Comparison of ENCODE assay signal across 8 cellular contexts in the genomic region with DNA sequence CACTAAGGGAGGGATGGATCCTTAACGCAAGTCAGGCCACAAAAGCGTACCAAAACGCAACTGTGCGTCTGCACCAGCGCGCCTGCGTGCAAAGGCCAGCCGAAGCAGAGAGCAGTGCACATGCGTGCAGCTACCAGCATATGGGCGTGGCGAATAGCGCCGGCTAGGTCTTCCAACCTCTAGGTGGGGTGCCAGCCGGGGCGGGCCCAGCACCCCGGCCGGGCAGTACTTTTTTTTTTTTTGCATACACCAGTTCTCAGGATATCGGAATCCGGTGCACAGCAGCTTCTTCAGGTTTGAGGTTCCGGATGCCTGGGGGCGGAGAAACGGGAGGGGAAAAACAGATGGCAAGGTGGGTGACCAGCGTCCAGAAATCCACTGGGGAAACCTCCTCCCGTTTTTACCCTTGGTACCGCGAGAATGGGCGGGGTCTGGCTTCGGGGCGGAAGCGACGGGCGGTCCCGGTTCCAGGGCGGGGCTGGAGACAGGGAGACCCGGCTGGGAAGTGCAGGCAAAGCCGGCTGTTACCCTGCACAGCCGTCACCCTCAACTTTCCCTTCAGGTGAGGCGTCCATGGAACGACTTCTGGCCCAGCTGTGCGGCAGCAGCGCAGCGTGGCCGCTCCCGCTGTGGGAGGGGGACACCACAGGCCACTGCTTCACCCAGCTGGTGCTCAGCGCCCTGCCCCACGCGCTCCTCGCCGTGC. TPM values are rescaled to one million over a fixed set of nuclear protein-coding genes. Genes with fewer than 3 reads are reported as not detected.
A peak's percentile ranks its signal among the peaks of the same experiment; 100 is the strongest.
DNase-seq lines count a peak whose midpoint lies in the region; ATAC-seq and TF ChIP-seq lines count a peak whose summit lies in the region.

A gene with protein sequence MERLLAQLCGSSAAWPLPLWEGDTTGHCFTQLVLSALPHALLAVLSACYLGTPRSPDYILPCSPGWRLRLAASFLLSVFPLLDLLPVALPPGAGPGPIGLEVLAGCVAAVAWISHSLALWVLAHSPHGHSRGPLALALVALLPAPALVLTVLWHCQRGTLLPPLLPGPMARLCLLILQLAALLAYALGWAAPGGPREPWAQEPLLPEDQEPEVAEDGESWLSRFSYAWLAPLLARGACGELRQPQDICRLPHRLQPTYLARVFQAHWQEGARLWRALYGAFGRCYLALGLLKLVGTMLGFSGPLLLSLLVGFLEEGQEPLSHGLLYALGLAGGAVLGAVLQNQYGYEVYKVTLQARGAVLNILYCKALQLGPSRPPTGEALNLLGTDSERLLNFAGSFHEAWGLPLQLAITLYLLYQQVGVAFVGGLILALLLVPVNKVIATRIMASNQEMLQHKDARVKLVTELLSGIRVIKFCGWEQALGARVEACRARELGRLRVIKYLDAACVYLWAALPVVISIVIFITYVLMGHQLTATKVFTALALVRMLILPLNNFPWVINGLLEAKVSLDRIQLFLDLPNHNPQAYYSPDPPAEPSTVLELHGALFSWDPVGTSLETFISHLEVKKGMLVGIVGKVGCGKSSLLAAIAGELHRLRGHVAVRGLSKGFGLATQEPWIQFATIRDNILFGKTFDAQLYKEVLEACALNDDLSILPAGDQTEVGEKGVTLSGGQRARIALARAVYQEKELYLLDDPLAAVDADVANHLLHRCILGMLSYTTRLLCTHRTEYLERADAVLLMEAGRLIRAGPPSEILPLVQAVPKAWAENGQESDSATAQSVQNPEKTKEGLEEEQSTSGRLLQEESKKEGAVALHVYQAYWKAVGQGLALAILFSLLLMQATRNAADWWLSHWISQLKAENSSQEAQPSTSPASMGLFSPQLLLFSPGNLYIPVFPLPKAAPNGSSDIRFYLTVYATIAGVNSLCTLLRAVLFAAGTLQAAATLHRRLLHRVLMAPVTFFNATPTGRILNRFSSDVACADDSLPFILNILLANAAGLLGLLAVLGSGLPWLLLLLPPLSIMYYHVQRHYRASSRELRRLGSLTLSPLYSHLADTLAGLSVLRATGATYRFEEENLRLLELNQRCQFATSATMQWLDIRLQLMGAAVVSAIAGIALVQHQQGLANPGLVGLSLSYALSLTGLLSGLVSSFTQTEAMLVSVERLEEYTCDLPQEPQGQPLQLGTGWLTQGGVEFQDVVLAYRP (N-terminal part only) (plus strand): TSS at position 136 of the 706 bp plus-strand sequence. CDS start 438 bp downstream, at position 574.

- H3K9me3 ChIP-seq in SK-N-SH: no peaks in the 10 kb centered on the region

- H3K36me3 ChIP-seq in SK-N-SH (replicated peaks in 1 of 2; ENCODE audit: control insufficient read depth in 1 of 2, insufficient read depth in 2 of 2, low read length in 1 of 2): peaks cover 7 to 9% of the 10 kb centered on the region in 2 experiments

- DNase-seq in GM10248 (ENCODE audit: extremely low spot score) (peak; percentile 96), NCI-H1048 (lab: John Stamatoyannopoulos, UW) (peak; percentile 92), SK-N-SH (peak; percentile 98), globus pallidus (ENCODE audit: low spot score) (peak; percentile 92), nucleus accumbens (lab: John Stamatoyannopoulos, UW) (peak; percentile 42 to 97 (median 90))
- peak; percentile 96 for DNase-seq in activated naive CD4-positive, alpha-beta T cell treated with anti-CD3 and anti-CD28 coated beads, Interleukin-2, amount 50 U/mL, for 16 hours

- ATAC-seq in HG02571 (IDR thresholded peaks at IDR 0.05; ENCODE audit: unreplicated experiment): peak; percentile 90

- POLR2A ChIA-PET in GM10248 (lab: Yijun Ruan, JAX) (interaction anchor here (0.7 to 1.0 kb wide), 2 partner anchors 44 to 89 kb away, joined by 3 to 5 read pairs; no protein-coding TSS in a partner anchor), SK-N-SH (lab: Yijun Ruan, JAX) (interaction anchor here (0.5 to 2.5 kb wide), 10 partner anchors 9 to 148 kb away, joined by 3 to 10 read pairs (median 4); a partner anchor contains a TSS)

- H3F3A ChIP-seq in SK-N-SH (replicated peaks; ENCODE audit: insufficient read depth): peaks cover 3% of the 10 kb centered on the region

- peak within 1 kb of the TSS; percentile 84 to 94 for H3K27ac ChIP-seq in SK-N-SH (ENCODE audit: low read depth in 2 of 2, low read length in 1 of 2)
- peak within 1 kb of the TSS; percentile 80 for H3K27ac ChIP-seq in temporal lobe (ENCODE audit: low read depth, low read length)

- TF ChIP-seq CTCF in GM10248 (IDR thresholded peaks at IDR 0.05; ENCODE audit: control extremely low read depth, extremely low read depth, low read depth, missing control alignments) (peak; percentile 25), SK-N-SH (IDR thresholded peaks at IDR 0.05) (peak; percentile 44)

- H3K4me1 ChIP-seq in SK-N-SH (ENCODE audit: control insufficient read depth in 1 of 2, insufficient read depth in 2 of 2, low read depth in 1 of 2, low read length in 1 of 2): peaks cover 3 to 12% of the 10 kb centered on the region in 2 experiments; a peak in 3 of 4 replicates

- TF ChIP-seq EP300 in SK-N-SH (IDR thresholded peaks at IDR 0.05; ENCODE audit: borderline replicate concordance in 1 of 2, low read depth in 1 of 2, low read length in 1 of 2): no peak; a peak in 1 of 4 replicates

- peak within 1 kb of the TSS; percentile 83 to 88 for H3K4me3 ChIP-seq in SK-N-SH (ENCODE audit: low read depth in 2 of 2, low read length in 1 of 2)

- H3K27me3 ChIP-seq in SK-N-SH (ENCODE audit: insufficient read depth): no peaks in the 10 kb centered on the region

- WGBS in SK-N-SH (ENCODE audit: low lambda C conversion rate): 1% methylated on average over 31 of the region's 49 CpGs

- peak within 1 kb of the TSS; percentile 100 for H2AFZ ChIP-seq in SK-N-SH (ENCODE audit: low read depth)

- peak within 1 kb of the TSS; percentile 85 for H3K4me2 ChIP-seq in SK-N-SH

- CTCF ChIA-PET in GM10248 (lab: Yijun Ruan, JAX): interaction anchor here (0.8 to 2.8 kb wide), 11 partner anchors 8 to 79 kb away, joined by 3 to 12 read pairs (median 4); no protein-coding TSS in a partner anchor
- CTCF ChIA-PET in SK-N-SH (lab: Yijun Ruan, JAX): interaction anchor here (0.6 to 1.5 kb wide), 4 partner anchors 27 to 67 kb away, joined by 3 to 5 read pairs (median 3); no protein-coding TSS in a partner anchor

- no peak for TF ChIP-seq RAD21 in SK-N-SH (IDR thresholded peaks at IDR 0.05; ENCODE audit: low read length)

- H3K9ac ChIP-seq in SK-N-SH: peak within 1 kb of the TSS; percentile 82

- H3K79me2 ChIP-seq in SK-N-SH (ENCODE audit: insufficient read depth): peaks cover 36% of the 10 kb centered on the region

- H4K20me1 ChIP-seq in SK-N-SH (ENCODE audit: insufficient read depth): no peaks in the 10 kb centered on the region

- H3K9me2 ChIP-seq in SK-N-SH: no peaks in the 10 kb centered on the region

TF ChIP-seq in SK-N-SH, 30 proteins besides CTCF, POLR2A, EP300 and RAD21 (continues in another document):
- no peak for TF ChIP-seq YY1 (IDR thresholded peaks at IDR 0.05; ENCODE audit: low read depth)
- peak; percentile 99 for TF ChIP-seq CHD2 (IDR thresholded peaks at IDR 0.05; ENCODE audit: low read length, partially characterized antibody)
- peak; percentile 52 for TF ChIP-seq GABPA (IDR thresholded peaks at IDR 0.05; ENCODE audit: low read depth)
- no peak for TF ChIP-seq FOXJ3 (CRISPR knock-in tag; IDR thresholded peaks at IDR 0.05)
- TF ChIP-seq NRF1 (IDR thresholded peaks at IDR 0.05; ENCODE audit: low read depth, low read length): peak; percentile 79
- TF ChIP-seq, protein P1, sequence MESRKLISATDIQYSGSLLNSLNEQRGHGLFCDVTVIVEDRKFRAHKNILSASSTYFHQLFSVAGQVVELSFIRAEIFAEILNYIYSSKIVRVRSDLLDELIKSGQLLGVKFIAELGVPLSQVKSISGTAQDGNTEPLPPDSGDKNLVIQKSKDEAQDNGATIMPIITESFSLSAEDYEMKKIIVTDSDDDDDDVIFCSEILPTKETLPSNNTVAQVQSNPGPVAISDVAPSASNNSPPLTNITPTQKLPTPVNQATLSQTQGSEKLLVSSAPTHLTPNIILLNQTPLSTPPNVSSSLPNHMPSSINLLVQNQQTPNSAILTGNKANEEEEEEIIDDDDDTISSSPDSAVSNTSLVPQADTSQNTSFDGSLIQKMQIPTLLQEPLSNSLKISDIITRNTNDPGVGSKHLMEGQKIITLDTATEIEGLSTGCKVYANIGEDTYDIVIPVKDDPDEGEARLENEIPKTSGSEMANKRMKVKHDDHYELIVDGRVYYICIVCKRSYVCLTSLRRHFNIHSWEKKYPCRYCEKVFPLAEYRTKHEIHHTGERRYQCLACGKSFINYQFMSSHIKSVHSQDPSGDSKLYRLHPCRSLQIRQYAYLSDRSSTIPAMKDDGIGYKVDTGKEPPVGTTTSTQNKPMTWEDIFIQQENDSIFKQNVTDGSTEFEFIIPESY (IDR thresholded peaks at IDR 0.05; ENCODE audit: borderline replicate concordance, low read depth): peak; percentile 97
- TF ChIP-seq, protein P2, sequence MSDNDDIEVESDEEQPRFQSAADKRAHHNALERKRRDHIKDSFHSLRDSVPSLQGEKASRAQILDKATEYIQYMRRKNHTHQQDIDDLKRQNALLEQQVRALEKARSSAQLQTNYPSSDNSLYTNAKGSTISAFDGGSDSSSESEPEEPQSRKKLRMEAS (IDR thresholded peaks at IDR 0.05; ENCODE audit: low read depth): peak; percentile 1; the same call in 1 of the 2 replicates
- TF ChIP-seq SIN3A (IDR thresholded peaks at IDR 0.05; ENCODE audit: borderline replicate concordance, low read depth, low read length): peak; percentile 85; the same call in 1 of the 2 replicates
- no peak for TF ChIP-seq FOSL2 (IDR thresholded peaks at IDR 0.05; ENCODE audit: borderline replicate concordance, low read depth)
- no peak for TF ChIP-seq JUND (IDR thresholded peaks at IDR 0.05)
- peak; percentile 88 for TF ChIP-seq ELF1 (IDR thresholded peaks at IDR 0.05)
- TF ChIP-seq POLR2AphosphoS5 (IDR thresholded peaks at IDR 0.05; ENCODE audit: low read depth, low read length): peak; percentile 70; the same call in 1 of the 2 replicates
- TF ChIP-seq MXI1 (IDR thresholded peaks at IDR 0.05; ENCODE audit: low read depth, low read length): peak; percentile 62; the same call in 1 of the 2 replicates
- TF ChIP-seq RXRA (IDR thresholded peaks at IDR 0.05; ENCODE audit: borderline replicate concordance, low read depth): no peak
- TF ChIP-seq TCF12 (IDR thresholded peaks at IDR 0.05): peak; percentile 31; the same call in 1 of the 2 replicates
- TF ChIP-seq TAF1 (IDR thresholded peaks at IDR 0.05; ENCODE audit: borderline replicate concordance, low read depth, low read length): peak; percentile 75

RNA-seq across cellular contexts. Expression of the gene that starts here (rescaled TPM):
- polyA plus RNA-seq in SK-N-SH (2012; rRNA removed): 21.5 and 28.3 TPM in 2 replicates
- polyA plus RNA-seq in SK-N-SH (2012; cell fraction: cytosol; rRNA removed): 7.0 and 12.0 TPM in 2 replicates
- 74.8 and 77.9 TPM in 2 replicates for polyA plus RNA-seq in SK-N-SH (2012; cell fraction: nucleus; rRNA removed)
- total RNA-seq in temporal lobe: 15.2 TPM

Comparison
In these comparisons a context has a peak if more than half of its experiments do, and no peak if none do; other contexts are left out.
1. Peak in every context shown above with its lines: DNase-seq, ATAC-seq, H3K4me3 ChIP-seq and H3K27ac ChIP-seq.